Comparison of ENCODE assay signal across 22 cellular contexts in the genomic region with DNA sequence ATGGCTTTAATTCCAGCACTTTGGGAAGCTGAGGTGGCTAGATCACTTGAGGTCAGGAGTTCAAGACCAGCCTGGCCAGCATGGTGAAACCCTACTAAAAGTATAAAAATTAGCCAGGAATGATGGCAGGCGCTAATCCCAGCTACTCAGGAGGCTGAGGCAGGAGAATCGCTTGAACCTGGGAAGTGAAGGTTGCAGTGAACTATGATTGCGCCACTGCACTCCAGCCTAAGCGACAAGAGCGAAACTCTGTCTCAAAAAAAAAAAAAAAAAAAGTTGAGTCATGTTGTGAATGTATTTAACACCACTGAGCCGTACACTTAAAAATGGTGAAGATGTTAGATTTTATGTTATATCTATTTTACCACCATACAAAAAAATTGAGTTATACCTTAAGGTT.
"Had no signal": no experiment of that assay in that cellular context is flagged by ENCODE, and none has a peak within 500 bp of the region (broad histone marks: within the 10 kb centered on the region; RNA-seq: fewer than 3 reads in every experiment).

No MANE protein-coding gene starts in this region.

- DNase-seq: activated CD4-positive, alpha-beta T cell treated with anti-CD3 and anti-CD28 coated beads, Interleukin-2, amount 50 U/mL, for 1 hour; activated CD4-positive, CD25-positive, alpha-beta regulatory T cell; activated CD8-positive, alpha-beta memory T cell treated with anti-CD3 and anti-CD28 coated beads, Interleukin-2, amount 50 U/mL, for 4 hours; activated CD8-positive, alpha-beta T cell treated with anti-CD3 and anti-CD28 coated beads for 36 hours; activated effector memory CD4-positive, alpha-beta T cell treated with Interleukin-2 at 50 U/mL for 16 hours; activated naive CD4-positive, alpha-beta T cell; caudate nucleus; colonic mucosa; Karpas-422; MM.1S; NCI-H1105; NCI-H1436 treated with DMSO at 0.1 percent for 48 hours; NCI-H187; NCI-H2081; NCI-H510A treated with DMSO at 0.1 percent for 48 hours; NCI-H69; NK-92 treated with Interleukin-12 subunit alpha and Interleukin-12 subunit beta, amount 100 ng/mL, for 24 hours; SIG-M5; T-helper 17 cell; T-helper 9 cell had no signal

- H3K4me3 Mint-ChIP-seq: activated CD8-positive, alpha-beta T cell treated with anti-CD3 and anti-CD28 coated beads for 36 hours; activated naive CD4-positive, alpha-beta T cell treated with anti-CD3 and anti-CD28 coated beads, Interleukin-2, amount 50 U/mL, for 24 hours; T-helper 17 cell had no signal

- H3K27me3 ChIP-seq: breast epithelium, colonic mucosa had no signal

- H3K27me3 Mint-ChIP-seq: activated CD8-positive, alpha-beta T cell treated with anti-CD3 and anti-CD28 coated beads for 36 hours; activated naive CD4-positive, alpha-beta T cell treated with anti-CD3 and anti-CD28 coated beads, Interleukin-2, amount 50 U/mL, for 24 hours; T-helper 17 cell had no signal

- H3K4me3 ChIP-seq: breast epithelium, colonic mucosa had no signal

- H3K27ac Mint-ChIP-seq: activated CD8-positive, alpha-beta T cell treated with anti-CD3 and anti-CD28 coated beads for 36 hours; activated naive CD4-positive, alpha-beta T cell treated with anti-CD3 and anti-CD28 coated beads, Interleukin-2, amount 50 U/mL, for 24 hours; T-helper 17 cell had no signal

- H3K27ac ChIP-seq: colonic mucosa had no signal

- ATAC-seq: activated CD8-positive, alpha-beta T cell treated with anti-CD3 and anti-CD28 coated beads for 36 hours; T-helper 17 cell had no signal

- H3K36me3 Mint-ChIP-seq: activated naive CD4-positive, alpha-beta T cell treated with anti-CD3 and anti-CD28 coated beads, Interleukin-2, amount 50 U/mL, for 24 hours had no signal

- H3K4me1 ChIP-seq: colonic mucosa had no signal

- H3K36me3 ChIP-seq: breast epithelium, colonic mucosa had no signal

- H3K9me3 ChIP-seq: breast epithelium, colonic mucosa had no signal

- H3K9me3 Mint-ChIP-seq: activated CD8-positive, alpha-beta T cell treated with anti-CD3 and anti-CD28 coated beads for 36 hours; activated naive CD4-positive, alpha-beta T cell treated with anti-CD3 and anti-CD28 coated beads, Interleukin-2, amount 50 U/mL, for 24 hours had no signal
